Comparison of ENCODE assay signal across 13 cellular contexts in genomic region chr6:24313477-24314141, GRCh38. TPM values are rescaled to one million over a fixed set of nuclear protein-coding genes. Genes with fewer than 3 reads are reported as not detected.
DNase-seq lines count a peak whose midpoint lies in the region; ATAC-seq and TF ChIP-seq lines count a peak whose summit lies in the region.
"Had no signal": no experiment of that assay in that cellular context is flagged by ENCODE, and none has a peak within 500 bp of the region (broad histone marks: within the 10 kb centered on the region; RNA-seq: fewer than 3 reads in every experiment).

No MANE protein-coding gene starts in this region.

- CTCF ChIA-PET in IMR-90 (lab: Yijun Ruan, JAX): interaction anchor here (1.4 kb wide), 1 partner anchor 31 kb away, joined by 4 read pairs; no protein-coding TSS in a partner anchor

- no peak overlapping the region for H2BK5ac ChIP-seq in IMR-90 (ENCODE audit: low read depth, low read length, poor library complexity, severe bottlenecking)

- intact Hi-C loops in IMR-90 (cut with micrococcal nuclease): no loop called here

- H4K20me1 ChIP-seq in IMR-90 (ENCODE audit: insufficient read depth, low read length): no peaks in the 10 kb centered on the region

- DNase-seq in ACHN (peak; percentile 97), IMR-90 (peak; percentile 60), dedifferentiated amniotic fluid mesenchymal stem cell (ENCODE audit: extremely low spot score) (peak; percentile 62)
- DNase-seq in stimulated activated CD4-positive, alpha-beta T cell treated with anti-CD3 and anti-CD28 coated beads, Interleukin-12 subunit alpha, Interleukin-12 subunit beta, amount 100 ng/mL, for 4 hours: no peak
- DNase-seq: activated effector memory CD4-positive, alpha-beta T cell treated with Interleukin-2 at 50 U/mL for 16 hours; small intestine had no signal

- H4K91ac ChIP-seq in IMR-90 (ENCODE audit: insufficient read depth, low read depth, low read length): no peak overlapping the region

- H4K5ac ChIP-seq in IMR-90 (ENCODE audit: low read depth, low read length): no peak overlapping the region

- no peak overlapping the region for H2BK20ac ChIP-seq in IMR-90 (ENCODE audit: low read depth, low read length)

- H2AFZ ChIP-seq in IMR-90 (replicated peaks; ENCODE audit: low read length, poor library complexity): no peak overlapping the region

- no peak overlapping the region for H3K4ac ChIP-seq in IMR-90 (ENCODE audit: low read depth, low read length)

- ATAC-seq in IMR-90 (ENCODE audit: low read depth) (peak; percentile 92), GM18867 (IDR thresholded peaks at IDR 0.05; ENCODE audit: unreplicated experiment) (no peak), GM18505 (IDR thresholded peaks at IDR 0.05; ENCODE audit: unreplicated experiment) (no peak), HG02610 (IDR thresholded peaks at IDR 0.05; ENCODE audit: unreplicated experiment) (no peak)
- ATAC-seq: activated CD4-positive, CD25-positive, alpha-beta regulatory T cell treated with anti-CD3 and anti-CD28 coated beads, Interleukin-2, amount 50 U/mL, for 24 hours; left lobe of liver; stimulated activated effector memory CD8-positive, alpha-beta T cell treated with anti-CD3 and anti-CD28 coated beads, Interleukin-12 subunit alpha, Interleukin-12 subunit beta, amount 100 ng/mL, for 72 hours had no signal

- H3K4me1 ChIP-seq in IMR-90 (ENCODE audit: control insufficient read depth, insufficient read depth, low read length): no peaks in the 10 kb centered on the region
- peaks cover 0 to 5% (median 0%) of the 10 kb centered on the region in 4 donors for H3K4me1 ChIP-seq in liver (ENCODE audit: control insufficient read depth in 4 of 4, insufficient read depth in 4 of 4, low read length in 3 of 4)

- H3K79me1 ChIP-seq in IMR-90 (ENCODE audit: low read depth in 1 of 2, low read length in 2 of 2): no peaks in the 10 kb centered on the region

- H3K4me2 ChIP-seq in IMR-90 (ENCODE audit: low read depth, low read length): peak overlapping the region; percentile 13; the same call in 1 of the 2 replicates

- H4K8ac ChIP-seq in IMR-90 (ENCODE audit: low read depth in 2 of 2, low read length in 2 of 2): no peak overlapping the region

- TF ChIP-seq POLR2A in IMR-90 (IDR thresholded peaks at IDR 0.05; ENCODE audit: low read depth, low read length): no peak
- no peak for TF ChIP-seq POLR2A in GM18505 (IDR thresholded peaks at IDR 0.05; ENCODE audit: borderline replicate concordance, extremely low read depth, insufficient read depth, insufficient read length)

- H2AK5ac ChIP-seq in IMR-90 (ENCODE audit: low read depth, low read length): no peak overlapping the region

- peak overlapping the region; percentile 15; the same call in 1 of the 2 replicates for H3K27ac ChIP-seq in IMR-90 (ENCODE audit: insufficient read depth, low read length)
- H3K27ac ChIP-seq in liver (ENCODE audit: low read depth in 1 of 2, low read length in 2 of 2): no peak overlapping the region

- no peak for TF ChIP-seq RAD21 in IMR-90 (IDR thresholded peaks at IDR 0.05; ENCODE audit: low read length)
- no peak for TF ChIP-seq RAD21 in liver (IDR thresholded peaks at IDR 0.05)

- BruUV-seq in IMR-90 (replicated peaks; lab: Mats Ljungman, UMichigan): no TSS peak

- no peak overlapping the region for H2AK9ac ChIP-seq in IMR-90 (replicated peaks; ENCODE audit: low read depth, low read length, poor library complexity)

- H3K36me3 ChIP-seq in IMR-90 (ENCODE audit: control insufficient read depth, insufficient read depth, low read length): no peaks in the 10 kb centered on the region
- no peaks in the 10 kb centered on the region for H3K36me3 ChIP-seq in liver (ENCODE audit: control insufficient read depth in 4 of 4, insufficient read depth in 3 of 4, low read depth in 1 of 4, low read length in 3 of 4)

- H3K9me3 ChIP-seq in IMR-90 (ENCODE audit: control insufficient read depth, insufficient read depth, low read length) (peaks cover 5% of the 10 kb centered on the region; the same call in 1 of the 2 replicates), liver (ENCODE audit: control insufficient read depth in 4 of 4, low read length in 3 of 4) (peaks cover 2 to 9% (median 3%) of the 10 kb centered on the region in 4 donors)

- POLR2A ChIA-PET in IMR-90 (lab: Charles Lee; ENCODE audit: unreplicated experiment): interaction anchor here (0.6 kb wide), 1 partner anchor 72 kb away, joined by 3 read pairs; no protein-coding TSS in a partner anchor

- no peak overlapping the region for H3K56ac ChIP-seq in IMR-90 (ENCODE audit: extremely low read depth, insufficient read depth, low read length)

- dilution Hi-C loops in IMR-90 (cut with HindIII; ENCODE audit: low sequenced_read_pairs, unreplicated experiment): no loop called here

- no peaks in the 10 kb centered on the region for H3K9me1 ChIP-seq in IMR-90 (ENCODE audit: insufficient read depth, low read length)

- 40% methylated on average over 2 of the region's 6 CpGs; no CpG with 5 or more reads in 1 of the 2 experiments for WGBS in IMR-90 (ENCODE audit: extremely low coverage in 2 of 2, insufficient read length in 1 of 2), 2 experiments
- WGBS in liver: 45% methylated on average over 6 of the region's 6 CpGs

- H3K18ac ChIP-seq in IMR-90 (ENCODE audit: low read depth, low read length): no peak overlapping the region

- H2BK120ac ChIP-seq in IMR-90 (ENCODE audit: low read depth, low read length): no peak overlapping the region

- no peak overlapping the region for H3K23ac ChIP-seq in IMR-90 (ENCODE audit: low read depth, low read length)

- in situ Hi-C loops in ACHN (cut with HindIII; ENCODE audit: low pct_ligation_motif_present, low pct_unique_long_range_greater_than_20kb, low sequenced_read_pairs): no loop called here
- in situ Hi-C loops in IMR-90 (cut with MboI; ENCODE audit: low sequenced_read_pairs): no loop called here

- H3K9ac ChIP-seq in IMR-90 (ENCODE audit: low read depth, low read length): no peak overlapping the region
- H3K9ac ChIP-seq in liver (ENCODE audit: low read depth in 1 of 2, low read length in 2 of 2): no peak overlapping the region

- no peaks in the 10 kb centered on the region for H3K27me3 ChIP-seq in IMR-90 (ENCODE audit: control insufficient read depth, insufficient read depth, low read length)
- H3K27me3 ChIP-seq in liver (ENCODE audit: control insufficient read depth in 4 of 4, insufficient read depth in 4 of 4, low read length in 3 of 4): peaks cover 0 to 7% (median 0%) of the 10 kb centered on the region in 4 donors

- H2BK15ac ChIP-seq in IMR-90 (ENCODE audit: low read depth, low read length): no peak overlapping the region

- TF ChIP-seq CTCF in IMR-90 (conservative IDR thresholded peaks at IDR 0.05; ENCODE audit: low read depth, low read length) (no peak), liver (IDR thresholded peaks at IDR 0.05; ENCODE audit: low read depth, low read length, missing input control) (no peak)

- H3K4me3 ChIP-seq in IMR-90 (ENCODE audit: insufficient read depth, low read depth, low read length) (no peak overlapping the region), liver (ENCODE audit: low read depth in 1 of 3, low read length in 3 of 3) (no peak overlapping the region)

- no peak overlapping the region for H3K14ac ChIP-seq in IMR-90 (replicated peaks; ENCODE audit: low read depth, low read length)

TF ChIP-seq in IMR-90, 13 proteins besides CTCF, POLR2A, EP300 and RAD21 (continues in another document):
- TF ChIP-seq RCOR1 (IDR thresholded peaks at IDR 0.05; ENCODE audit: insufficient replicate concordance, low read length) (no peak), CEBPB (IDR thresholded peaks at IDR 0.05; ENCODE audit: low read depth, low read length) (no peak), MAZ (IDR thresholded peaks at IDR 0.05; ENCODE audit: borderline replicate concordance, low read depth, low read length) (no peak), MAFK (IDR thresholded peaks at IDR 0.05; ENCODE audit: low read depth, low read length) (no peak), USF2 (IDR thresholded peaks at IDR 0.05; ENCODE audit: low read depth, low read length) (no peak), FOS (IDR thresholded peaks at IDR 0.05; ENCODE audit: low read depth, low read length) (no peak), MXI1 (IDR thresholded peaks at IDR 0.05; ENCODE audit: borderline replicate concordance, low read depth, low read length) (no peak), SMC3 (IDR thresholded peaks at IDR 0.05; ENCODE audit: low read depth, low read length) (no peak)

TF ChIP-seq in liver, 16 proteins besides CTCF, POLR2A, EP300 and RAD21:
- peak; percentile 36 for TF ChIP-seq FOXA2 (IDR thresholded peaks at IDR 0.05)
- no peak for TF ChIP-seq MAX (IDR thresholded peaks at IDR 0.05)

RNA-seq across cellular contexts. Expression of gene DCDC2, which starts 44.2 kb away (rescaled TPM):
- total RNA-seq in IMR-90 (2012; rRNA removed) (not detected in 2 replicates), liver (10 to 100 TPM in 1 of 2 donors, 1 to 10 TPM in 1; 2.8 to 13.0 TPM)
- polyA plus RNA-seq in IMR-90 (2012; rRNA removed) (not detected in 2 replicates), liver (1 to 10 TPM in 1 of 2 donors, under 1 TPM in 1; 0.51 to 1.3 TPM)
- polyA plus RNA-seq in IMR-90 (2012; cell fraction: cytosol; rRNA removed): not detected in 2 replicates
- not detected in 2 replicates for polyA plus RNA-seq in IMR-90 (2012; cell fraction: nucleus; rRNA removed; ENCODE audit: low replicate concordance)
